Comparison of ENCODE assay signal across 1 cellular context in genomic region chr20:49279677-49280462, GRCh38.
TF ChIP-seq lines count a peak whose summit lies in the region.

No MANE protein-coding gene starts in this region.

TF ChIP-seq in HepG2, 621 proteins besides CTCF, POLR2A, EP300 and RAD21 (continued from another document and continues in another):
- no peak for TF ChIP-seq HOXA5 (CRISPR knock-in tag; IDR thresholded peaks at IDR 0.05)
- peak; percentile 17; the same call in 1 of the 2 replicates for TF ChIP-seq KLF11 (CRISPR knock-in tag; IDR thresholded peaks at IDR 0.05)
- TF ChIP-seq ZNF883 (CRISPR knock-in tag; IDR thresholded peaks at IDR 0.05; ENCODE audit: not compliant biosample characterization): no peak
- no peak for TF ChIP-seq ARID4A (CRISPR knock-in tag; IDR thresholded peaks at IDR 0.05; ENCODE audit: borderline replicate concordance)
- no peak for TF ChIP-seq ZNF790 (CRISPR knock-in tag; IDR thresholded peaks at IDR 0.05; ENCODE audit: borderline replicate concordance)
- TF ChIP-seq ZNF556 (CRISPR knock-in tag; IDR thresholded peaks at IDR 0.05; ENCODE audit: borderline replicate concordance): no peak
- TF ChIP-seq IRX3 (CRISPR knock-in tag; IDR thresholded peaks at IDR 0.05; ENCODE audit: borderline replicate concordance, low read depth): no peak
- TF ChIP-seq ELF1 (CRISPR knock-in tag; IDR thresholded peaks at IDR 0.05): peak; percentile 46
- TF ChIP-seq GATAD2A (CRISPR knock-in tag; IDR thresholded peaks at IDR 0.05): no peak
- 0 out of 2 replicates have a peak, but pooled peaks have one; percentile 11 for TF ChIP-seq DMAP1 (CRISPR knock-in tag; IDR thresholded peaks at IDR 0.05)
- TF ChIP-seq HNRNPLL (IDR thresholded peaks at IDR 0.05; ENCODE audit: low read depth, low read length, poor library complexity, severe bottlenecking): no peak
- no peak for TF ChIP-seq MXI1 (IDR thresholded peaks at IDR 0.05; ENCODE audit: borderline replicate concordance, low read depth, low read length)
- TF ChIP-seq SALL1 (CRISPR knock-in tag; IDR thresholded peaks at IDR 0.05): no peak
- TF ChIP-seq ESRRA (CRISPR knock-in tag; IDR thresholded peaks at IDR 0.05; ENCODE audit: low read depth): 0 out of 2 replicates have a peak, but pooled peaks have one; percentile 25
- TF ChIP-seq AKAP8 (CRISPR knock-in tag; IDR thresholded peaks at IDR 0.05): peak; percentile 51; the same call in 1 of the 2 replicates
- no peak for TF ChIP-seq TEF (CRISPR knock-in tag; IDR thresholded peaks at IDR 0.05)
- TF ChIP-seq PHF8 (CRISPR knock-in tag; IDR thresholded peaks at IDR 0.05): 0 out of 2 replicates have a peak, but pooled peaks have one; percentile 26
- TF ChIP-seq NCOA2 (CRISPR knock-in tag; IDR thresholded peaks at IDR 0.05): no peak
- TF ChIP-seq EED (CRISPR knock-in tag; IDR thresholded peaks at IDR 0.05): no peak; the same call in 1 of the 2 replicates
- TF ChIP-seq CBFB (CRISPR knock-in tag; IDR thresholded peaks at IDR 0.05): no peak
- TF ChIP-seq MEIS1 (CRISPR knock-in tag; IDR thresholded peaks at IDR 0.05; ENCODE audit: borderline replicate concordance): no peak
- no peak for TF ChIP-seq ZC3H13 (CRISPR knock-in tag; IDR thresholded peaks at IDR 0.05)
- 0 out of 2 replicates have a peak, but pooled peaks have one; percentile 14 for TF ChIP-seq ZNF512 (CRISPR knock-in tag; IDR thresholded peaks at IDR 0.05)
- TF ChIP-seq, protein P1, sequence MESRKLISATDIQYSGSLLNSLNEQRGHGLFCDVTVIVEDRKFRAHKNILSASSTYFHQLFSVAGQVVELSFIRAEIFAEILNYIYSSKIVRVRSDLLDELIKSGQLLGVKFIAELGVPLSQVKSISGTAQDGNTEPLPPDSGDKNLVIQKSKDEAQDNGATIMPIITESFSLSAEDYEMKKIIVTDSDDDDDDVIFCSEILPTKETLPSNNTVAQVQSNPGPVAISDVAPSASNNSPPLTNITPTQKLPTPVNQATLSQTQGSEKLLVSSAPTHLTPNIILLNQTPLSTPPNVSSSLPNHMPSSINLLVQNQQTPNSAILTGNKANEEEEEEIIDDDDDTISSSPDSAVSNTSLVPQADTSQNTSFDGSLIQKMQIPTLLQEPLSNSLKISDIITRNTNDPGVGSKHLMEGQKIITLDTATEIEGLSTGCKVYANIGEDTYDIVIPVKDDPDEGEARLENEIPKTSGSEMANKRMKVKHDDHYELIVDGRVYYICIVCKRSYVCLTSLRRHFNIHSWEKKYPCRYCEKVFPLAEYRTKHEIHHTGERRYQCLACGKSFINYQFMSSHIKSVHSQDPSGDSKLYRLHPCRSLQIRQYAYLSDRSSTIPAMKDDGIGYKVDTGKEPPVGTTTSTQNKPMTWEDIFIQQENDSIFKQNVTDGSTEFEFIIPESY (CRISPR knock-in tag; IDR thresholded peaks at IDR 0.05): no peak
- no peak for TF ChIP-seq DNMT1 (CRISPR knock-in tag; IDR thresholded peaks at IDR 0.05)
- TF ChIP-seq, protein P2, sequence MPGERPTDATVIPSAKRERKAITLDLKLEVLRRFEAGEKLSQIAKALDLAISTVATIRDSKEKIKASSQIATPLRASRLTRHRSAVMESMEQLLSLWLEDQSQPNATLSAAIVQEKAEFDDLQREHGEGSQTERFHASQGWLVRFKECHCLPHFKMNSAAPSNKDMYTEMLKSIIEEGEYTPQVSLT (CRISPR knock-in tag; IDR thresholded peaks at IDR 0.05; ENCODE audit: borderline replicate concordance, low read depth): peak; percentile 42; the same call in 1 of the 2 replicates
- 0 out of 2 replicates have a peak, but pooled peaks have one; percentile 26 for TF ChIP-seq ZNF546 (CRISPR knock-in tag; conservative IDR thresholded peaks at IDR 0.05)
- 0 out of 2 replicates have a peak, but pooled peaks have one; percentile 9 for TF ChIP-seq MEIS2 (CRISPR knock-in tag; IDR thresholded peaks at IDR 0.05)
- TF ChIP-seq TGIF2 (CRISPR knock-in tag; IDR thresholded peaks at IDR 0.05): no peak
- TF ChIP-seq NONO (IDR thresholded peaks at IDR 0.05): no peak
- peak; percentile 45; the same call in 1 of the 2 replicates for TF ChIP-seq NONO (CRISPR knock-in tag; conservative IDR thresholded peaks at IDR 0.05)
- TF ChIP-seq, protein P3, sequence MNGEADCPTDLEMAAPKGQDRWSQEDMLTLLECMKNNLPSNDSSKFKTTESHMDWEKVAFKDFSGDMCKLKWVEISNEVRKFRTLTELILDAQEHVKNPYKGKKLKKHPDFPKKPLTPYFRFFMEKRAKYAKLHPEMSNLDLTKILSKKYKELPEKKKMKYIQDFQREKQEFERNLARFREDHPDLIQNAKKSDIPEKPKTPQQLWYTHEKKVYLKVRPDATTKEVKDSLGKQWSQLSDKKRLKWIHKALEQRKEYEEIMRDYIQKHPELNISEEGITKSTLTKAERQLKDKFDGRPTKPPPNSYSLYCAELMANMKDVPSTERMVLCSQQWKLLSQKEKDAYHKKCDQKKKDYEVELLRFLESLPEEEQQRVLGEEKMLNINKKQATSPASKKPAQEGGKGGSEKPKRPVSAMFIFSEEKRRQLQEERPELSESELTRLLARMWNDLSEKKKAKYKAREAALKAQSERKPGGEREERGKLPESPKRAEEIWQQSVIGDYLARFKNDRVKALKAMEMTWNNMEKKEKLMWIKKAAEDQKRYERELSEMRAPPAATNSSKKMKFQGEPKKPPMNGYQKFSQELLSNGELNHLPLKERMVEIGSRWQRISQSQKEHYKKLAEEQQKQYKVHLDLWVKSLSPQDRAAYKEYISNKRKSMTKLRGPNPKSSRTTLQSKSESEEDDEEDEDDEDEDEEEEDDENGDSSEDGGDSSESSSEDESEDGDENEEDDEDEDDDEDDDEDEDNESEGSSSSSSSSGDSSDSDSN (CRISPR knock-in tag; IDR thresholded peaks at IDR 0.05): no peak; the same call in 1 of the 2 replicates
- 0 out of 2 replicates have a peak, but pooled peaks have one; percentile 21 for TF ChIP-seq ZNF264 (CRISPR knock-in tag; IDR thresholded peaks at IDR 0.05)
- TF ChIP-seq ZNF317 (CRISPR knock-in tag; IDR thresholded peaks at IDR 0.05): no peak
- no peak for TF ChIP-seq SPEN (CRISPR knock-in tag; IDR thresholded peaks at IDR 0.05; ENCODE audit: low read depth)
- no peak for TF ChIP-seq BORCS8-MEF2B (CRISPR knock-in tag; IDR thresholded peaks at IDR 0.05)
- no peak for TF ChIP-seq NBN (conservative IDR thresholded peaks at IDR 0.05)
- TF ChIP-seq, protein P4, sequence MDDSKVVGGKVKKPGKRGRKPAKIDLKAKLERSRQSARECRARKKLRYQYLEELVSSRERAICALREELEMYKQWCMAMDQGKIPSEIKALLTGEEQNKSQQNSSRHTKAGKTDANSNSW (CRISPR knock-in tag; IDR thresholded peaks at IDR 0.05; ENCODE audit: borderline replicate concordance): 0 out of 2 replicates have a peak, but pooled peaks have one; percentile 25
- TF ChIP-seq ZC3H4 (CRISPR knock-in tag; IDR thresholded peaks at IDR 0.05; ENCODE audit: borderline replicate concordance): peak; percentile 39; the same call in 1 of the 2 replicates
- no peak for TF ChIP-seq ZNF782 (CRISPR knock-in tag; IDR thresholded peaks at IDR 0.05; ENCODE audit: borderline replicate concordance)
- TF ChIP-seq ZNF574 (CRISPR knock-in tag; IDR thresholded peaks at IDR 0.05): no peak
- no peak for TF ChIP-seq FOXP1 (IDR thresholded peaks at IDR 0.05)
- TF ChIP-seq FOXP1 (CRISPR knock-in tag; IDR thresholded peaks at IDR 0.05): no peak
- TF ChIP-seq ZFP1 (CRISPR knock-in tag; IDR thresholded peaks at IDR 0.05): peak; percentile 18; the same call in 1 of the 2 replicates
- TF ChIP-seq MATR3 (CRISPR knock-in tag; IDR thresholded peaks at IDR 0.05): no peak
- no peak for TF ChIP-seq RCOR2 (CRISPR knock-in tag; IDR thresholded peaks at IDR 0.05)
- TF ChIP-seq IRF2 (CRISPR knock-in tag; IDR thresholded peaks at IDR 0.05): no peak
- no peak for TF ChIP-seq HES4 (CRISPR knock-in tag; IDR thresholded peaks at IDR 0.05; ENCODE audit: borderline replicate concordance)
- TF ChIP-seq SOX5 (CRISPR knock-in tag; IDR thresholded peaks at IDR 0.05; ENCODE audit: borderline replicate concordance): no peak
- 0 out of 2 replicates have a peak, but pooled peaks have one; percentile 10 for TF ChIP-seq FOSL1 (CRISPR knock-in tag; IDR thresholded peaks at IDR 0.05; ENCODE audit: borderline replicate concordance)
- TF ChIP-seq ZNF766 (CRISPR knock-in tag; IDR thresholded peaks at IDR 0.05; ENCODE audit: borderline replicate concordance): no peak
- no peak for TF ChIP-seq CC2D1A (CRISPR knock-in tag; IDR thresholded peaks at IDR 0.05)
- no peak for TF ChIP-seq JDP2 (CRISPR knock-in tag; IDR thresholded peaks at IDR 0.05; ENCODE audit: borderline replicate concordance)
- TF ChIP-seq ZNF331 (CRISPR knock-in tag; IDR thresholded peaks at IDR 0.05): 0 out of 2 replicates have a peak, but pooled peaks have one; percentile 7
- TF ChIP-seq ZNF619 (CRISPR knock-in tag; IDR thresholded peaks at IDR 0.05): no peak
- TF ChIP-seq CCDC6 (CRISPR knock-in tag; IDR thresholded peaks at IDR 0.05): no peak
- 0 out of 2 replicates have a peak, but pooled peaks have one; percentile 58 for TF ChIP-seq MAFG (CRISPR knock-in tag; IDR thresholded peaks at IDR 0.05)
- TF ChIP-seq, protein P5, sequence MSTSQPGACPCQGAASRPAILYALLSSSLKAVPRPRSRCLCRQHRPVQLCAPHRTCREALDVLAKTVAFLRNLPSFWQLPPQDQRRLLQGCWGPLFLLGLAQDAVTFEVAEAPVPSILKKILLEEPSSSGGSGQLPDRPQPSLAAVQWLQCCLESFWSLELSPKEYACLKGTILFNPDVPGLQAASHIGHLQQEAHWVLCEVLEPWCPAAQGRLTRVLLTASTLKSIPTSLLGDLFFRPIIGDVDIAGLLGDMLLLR (CRISPR knock-in tag; IDR thresholded peaks at IDR 0.05): no peak
- no peak for TF ChIP-seq ZNF383 (CRISPR knock-in tag; IDR thresholded peaks at IDR 0.05; ENCODE audit: borderline replicate concordance)
- no peak for TF ChIP-seq ZMAT3 (CRISPR knock-in tag; conservative IDR thresholded peaks at IDR 0.05)
- peak; percentile 35; the same call in 1 of the 2 replicates for TF ChIP-seq MXD4 (CRISPR knock-in tag; IDR thresholded peaks at IDR 0.05)
- TF ChIP-seq ELF3 (CRISPR knock-in tag; IDR thresholded peaks at IDR 0.05): no peak; the same call in 1 of the 2 replicates
- 0 out of 2 replicates have a peak, but pooled peaks have one; percentile 5 for TF ChIP-seq RFX3 (CRISPR knock-in tag; IDR thresholded peaks at IDR 0.05)
